20 cellular contexts compared by ENCODE assay signal in genomic region chr6:56682580-56682979, GRCh38. TPM values are rescaled to one million over a fixed set of nuclear protein-coding genes. Genes with fewer than 3 reads are reported as not detected.
DNase-seq lines count a peak whose midpoint lies in the region; ATAC-seq and TF ChIP-seq lines count a peak whose summit lies in the region.
"Had no signal": no experiment of that assay in that cellular context is flagged by ENCODE, and none has a peak within 500 bp of the region (broad histone marks: within the 10 kb centered on the region; RNA-seq: fewer than 3 reads in every experiment).

No MANE protein-coding gene starts in this region.

- intact Hi-C loops in left ventricle myocardium superior (cut with micrococcal nuclease) (no loop called here), tibial artery (cut with DNase I; ENCODE audit: low total_unique reads) (no loop called here)

- DNase-seq in right atrium auricular region (ENCODE audit: low spot score) (no peak), left ventricle myocardium superior (no peak), epithelial cell of prostate (ENCODE audit: low read depth, low spot score) (no peak), osteoblast (ENCODE audit: insufficient read length, low spot score, missing footprints) (no peak), tibial artery (no peak), DMS114 treated with DMSO at 0.1 percent for 48 hours (lab: John Stamatoyannopoulos, UW; ENCODE audit: unreplicated experiment) (no peak), GM10266 (ENCODE audit: extremely low spot score) (no peak), KBM-7 (no peak)
- DNase-seq: C1 segment of cervical spinal cord, DMS153, EL, H9, KG1, NCI-H1048, NCI-H146, NCI-H2081 treated with DMSO at 0.1 percent for 48 hours, NCI-H2227 treated with DMSO at 0.1 percent for 48 hours, NCI-H524, SK-N-SH had no signal

- H4K20me1 ChIP-seq in osteoblast (ENCODE audit: insufficient read depth, low read length), result peaks cover 16% of the 10 kb centered on the region

- peak overlapping the region; percentile 74 to 89 for H3K27ac ChIP-seq in right atrium auricular region
- H3K27ac ChIP-seq in epithelial cell of prostate, result peak overlapping the region; percentile 80
- peak overlapping the region; percentile 76 for H3K27ac ChIP-seq in osteoblast (ENCODE audit: low read depth, low read length)
- H3K27ac ChIP-seq in tibial artery, result peak overlapping the region; percentile 67 to 76
- H3K27ac ChIP-seq: HL-60 had no signal

- in situ Hi-C loops in KBM-7 (cut with MboI; ENCODE audit: low pct_unique_long_range_greater_than_20kb, low sequenced_read_pairs), result no loop called here

- H3K9me3 ChIP-seq in right atrium auricular region, result no peaks in the 10 kb centered on the region
- no peaks in the 10 kb centered on the region for H3K9me3 ChIP-seq in osteoblast (ENCODE audit: low read depth, low read length)
- no peaks in the 10 kb centered on the region for H3K9me3 ChIP-seq in tibial artery
- H3K9me3 ChIP-seq: SK-N-SH had no signal

- H3K4me2 ChIP-seq in osteoblast (ENCODE audit: insufficient read depth, low read length), result no peak overlapping the region

- H3K27me3 ChIP-seq in right atrium auricular region (no peaks in the 10 kb centered on the region), osteoblast (ENCODE audit: insufficient read depth, low read length) (no peaks in the 10 kb centered on the region), tibial artery (no peaks in the 10 kb centered on the region)

- TF ChIP-seq CTCF in right atrium auricular region (IDR thresholded peaks at IDR 0.05) (no peak), osteoblast (IDR thresholded peaks at IDR 0.05; ENCODE audit: extremely low read depth, low read depth, low read length) (no peak), tibial artery (IDR thresholded peaks at IDR 0.05) (no peak), GM10266 (IDR thresholded peaks at IDR 0.05; ENCODE audit: control insufficient read depth, insufficient read depth, low read depth, missing control alignments) (no peak)

- H3K36me3 ChIP-seq in right atrium auricular region, result no peaks in the 10 kb centered on the region
- H3K36me3 ChIP-seq in osteoblast (ENCODE audit: insufficient read depth, low read length), result no peaks in the 10 kb centered on the region
- no peaks in the 10 kb centered on the region for H3K36me3 ChIP-seq in tibial artery

- peaks cover 94% of the 10 kb centered on the region for H3K79me2 ChIP-seq in osteoblast (ENCODE audit: insufficient read depth, low read length)

- no peak for ATAC-seq in left ventricle myocardium superior

- H3K4me1 ChIP-seq in right atrium auricular region, result peaks cover 0 to 40% of the 10 kb centered on the region in 2 donors
- H3K4me1 ChIP-seq in osteoblast (ENCODE audit: insufficient read depth, low read length), result peaks cover 22% of the 10 kb centered on the region
- H3K4me1 ChIP-seq in tibial artery, result peaks cover 0 to 67% (median 33%) of the 10 kb centered on the region in 4 donors

- no peak overlapping the region for H2AFZ ChIP-seq in osteoblast (ENCODE audit: low read length)

- H3K4me3 ChIP-seq in right atrium auricular region, result no peak overlapping the region
- H3K4me3 ChIP-seq in osteoblast (ENCODE audit: insufficient read depth, low read length), result no peak overlapping the region
- H3K4me3 ChIP-seq in tibial artery, result no peak overlapping the region

RNA-seq across cellular contexts. Expression of gene DST, which starts 39.9 kb away (rescaled TPM):
- total RNA-seq in right atrium auricular region (100 to 1,000 TPM; 257 to 285 TPM), left ventricle myocardium superior (225 TPM), osteoblast (486 and 573 TPM in 2 replicates)
